In genomic region chr5:135660826-135661555, GRCh38 we compare ENCODE assay signal across 1 cellular context.
TF ChIP-seq lines count a peak whose summit lies in the region.

No MANE protein-coding gene starts in this region.

TF ChIP-seq in GM23338, 12 proteins besides CTCF, POLR2A, EP300 and RAD21 (continued from another document):
- TF ChIP-seq, protein P1, sequence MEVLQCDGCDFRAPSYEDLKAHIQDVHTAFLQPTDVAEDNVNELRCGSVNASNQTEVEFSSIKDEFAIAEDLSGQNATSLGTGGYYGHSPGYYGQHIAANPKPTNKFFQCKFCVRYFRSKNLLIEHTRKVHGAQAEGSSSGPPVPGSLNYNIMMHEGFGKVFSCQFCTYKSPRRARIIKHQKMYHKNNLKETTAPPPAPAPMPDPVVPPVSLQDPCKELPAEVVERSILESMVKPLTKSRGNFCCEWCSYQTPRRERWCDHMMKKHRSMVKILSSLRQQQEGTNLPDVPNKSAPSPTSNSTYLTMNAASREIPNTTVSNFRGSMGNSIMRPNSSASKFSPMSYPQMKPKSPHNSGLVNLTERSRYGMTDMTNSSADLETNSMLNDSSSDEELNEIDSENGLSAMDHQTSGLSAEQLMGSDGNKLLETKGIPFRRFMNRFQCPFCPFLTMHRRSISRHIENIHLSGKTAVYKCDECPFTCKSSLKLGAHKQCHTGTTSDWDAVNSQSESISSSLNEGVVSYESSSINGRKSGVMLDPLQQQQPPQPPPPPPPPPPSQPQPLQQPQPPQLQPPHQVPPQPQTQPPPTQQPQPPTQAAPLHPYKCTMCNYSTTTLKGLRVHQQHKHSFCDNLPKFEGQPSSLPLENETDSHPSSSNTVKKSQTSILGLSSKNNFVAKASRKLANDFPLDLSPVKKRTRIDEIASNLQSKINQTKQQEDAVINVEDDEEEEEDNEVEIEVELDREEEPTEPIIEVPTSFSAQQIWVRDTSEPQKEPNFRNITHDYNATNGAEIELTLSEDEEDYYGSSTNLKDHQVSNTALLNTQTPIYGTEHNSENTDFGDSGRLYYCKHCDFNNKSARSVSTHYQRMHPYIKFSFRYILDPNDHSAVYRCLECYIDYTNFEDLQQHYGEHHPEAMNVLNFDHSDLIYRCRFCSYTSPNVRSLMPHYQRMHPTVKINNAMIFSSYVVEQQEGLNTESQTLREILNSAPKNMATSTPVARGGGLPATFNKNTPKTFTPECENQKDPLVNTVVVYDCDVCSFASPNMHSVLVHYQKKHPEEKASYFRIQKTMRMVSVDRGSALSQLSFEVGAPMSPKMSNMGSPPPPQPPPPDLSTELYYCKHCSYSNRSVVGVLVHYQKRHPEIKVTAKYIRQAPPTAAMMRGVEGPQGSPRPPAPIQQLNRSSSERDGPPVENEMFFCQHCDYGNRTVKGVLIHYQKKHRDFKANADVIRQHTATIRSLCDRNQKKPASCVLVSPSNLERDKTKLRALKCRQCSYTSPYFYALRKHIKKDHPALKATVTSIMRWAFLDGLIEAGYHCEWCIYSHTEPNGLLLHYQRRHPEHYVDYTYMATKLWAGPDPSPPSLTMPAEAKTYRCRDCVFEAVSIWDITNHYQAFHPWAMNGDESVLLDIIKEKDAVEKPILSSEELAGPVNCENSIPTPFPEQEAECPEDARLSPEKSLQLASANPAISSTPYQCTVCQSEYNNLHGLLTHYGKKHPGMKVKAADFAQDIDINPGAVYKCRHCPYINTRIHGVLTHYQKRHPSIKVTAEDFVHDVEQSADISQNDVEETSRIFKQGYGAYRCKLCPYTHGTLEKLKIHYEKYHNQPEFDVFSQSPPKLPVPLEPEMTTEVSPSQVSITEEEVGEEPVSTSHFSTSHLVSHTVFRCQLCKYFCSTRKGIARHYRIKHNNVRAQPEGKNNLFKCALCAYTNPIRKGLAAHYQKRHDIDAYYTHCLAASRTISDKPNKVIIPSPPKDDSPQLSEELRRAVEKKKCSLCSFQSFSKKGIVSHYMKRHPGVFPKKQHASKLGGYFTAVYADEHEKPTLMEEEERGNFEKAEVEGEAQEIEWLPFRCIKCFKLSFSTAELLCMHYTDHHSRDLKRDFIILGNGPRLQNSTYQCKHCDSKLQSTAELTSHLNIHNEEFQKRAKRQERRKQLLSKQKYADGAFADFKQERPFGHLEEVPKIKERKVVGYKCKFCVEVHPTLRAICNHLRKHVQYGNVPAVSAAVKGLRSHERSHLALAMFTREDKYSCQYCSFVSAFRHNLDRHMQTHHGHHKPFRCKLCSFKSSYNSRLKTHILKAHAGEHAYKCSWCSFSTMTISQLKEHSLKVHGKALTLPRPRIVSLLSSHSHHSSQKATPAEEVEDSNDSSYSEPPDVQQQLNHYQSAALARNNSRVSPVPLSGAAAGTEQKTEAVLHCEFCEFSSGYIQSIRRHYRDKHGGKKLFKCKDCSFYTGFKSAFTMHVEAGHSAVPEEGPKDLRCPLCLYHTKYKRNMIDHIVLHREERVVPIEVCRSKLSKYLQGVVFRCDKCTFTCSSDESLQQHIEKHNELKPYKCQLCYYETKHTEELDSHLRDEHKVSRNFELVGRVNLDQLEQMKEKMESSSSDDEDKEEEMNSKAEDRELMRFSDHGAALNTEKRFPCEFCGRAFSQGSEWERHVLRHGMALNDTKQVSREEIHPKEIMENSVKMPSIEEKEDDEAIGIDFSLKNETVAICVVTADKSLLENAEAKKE (CRISPR knock-in tag; IDR thresholded peaks at IDR 0.05): no peak
- no peak for TF ChIP-seq ZNF114 (CRISPR knock-in tag; IDR thresholded peaks at IDR 0.05)
- no peak for TF ChIP-seq CREB1 (CRISPR knock-in tag; IDR thresholded peaks at IDR 0.05; ENCODE audit: low read depth)
- no peak for TF ChIP-seq POLR2AphosphoS5 (IDR thresholded peaks at IDR 0.05; ENCODE audit: low read depth)
- TF ChIP-seq, protein P2, sequence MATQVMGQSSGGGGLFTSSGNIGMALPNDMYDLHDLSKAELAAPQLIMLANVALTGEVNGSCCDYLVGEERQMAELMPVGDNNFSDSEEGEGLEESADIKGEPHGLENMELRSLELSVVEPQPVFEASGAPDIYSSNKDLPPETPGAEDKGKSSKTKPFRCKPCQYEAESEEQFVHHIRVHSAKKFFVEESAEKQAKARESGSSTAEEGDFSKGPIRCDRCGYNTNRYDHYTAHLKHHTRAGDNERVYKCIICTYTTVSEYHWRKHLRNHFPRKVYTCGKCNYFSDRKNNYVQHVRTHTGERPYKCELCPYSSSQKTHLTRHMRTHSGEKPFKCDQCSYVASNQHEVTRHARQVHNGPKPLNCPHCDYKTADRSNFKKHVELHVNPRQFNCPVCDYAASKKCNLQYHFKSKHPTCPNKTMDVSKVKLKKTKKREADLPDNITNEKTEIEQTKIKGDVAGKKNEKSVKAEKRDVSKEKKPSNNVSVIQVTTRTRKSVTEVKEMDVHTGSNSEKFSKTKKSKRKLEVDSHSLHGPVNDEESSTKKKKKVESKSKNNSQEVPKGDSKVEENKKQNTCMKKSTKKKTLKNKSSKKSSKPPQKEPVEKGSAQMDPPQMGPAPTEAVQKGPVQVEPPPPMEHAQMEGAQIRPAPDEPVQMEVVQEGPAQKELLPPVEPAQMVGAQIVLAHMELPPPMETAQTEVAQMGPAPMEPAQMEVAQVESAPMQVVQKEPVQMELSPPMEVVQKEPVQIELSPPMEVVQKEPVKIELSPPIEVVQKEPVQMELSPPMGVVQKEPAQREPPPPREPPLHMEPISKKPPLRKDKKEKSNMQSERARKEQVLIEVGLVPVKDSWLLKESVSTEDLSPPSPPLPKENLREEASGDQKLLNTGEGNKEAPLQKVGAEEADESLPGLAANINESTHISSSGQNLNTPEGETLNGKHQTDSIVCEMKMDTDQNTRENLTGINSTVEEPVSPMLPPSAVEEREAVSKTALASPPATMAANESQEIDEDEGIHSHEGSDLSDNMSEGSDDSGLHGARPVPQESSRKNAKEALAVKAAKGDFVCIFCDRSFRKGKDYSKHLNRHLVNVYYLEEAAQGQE (IDR thresholded peaks at IDR 0.05; ENCODE audit: unreplicated experiment): no peak
- TF ChIP-seq JUNB (IDR thresholded peaks at IDR 0.05; ENCODE audit: unreplicated experiment): no peak
- TF ChIP-seq NANOG (IDR thresholded peaks at IDR 0.05; ENCODE audit: borderline replicate concordance): no peak
- no peak for TF ChIP-seq ZNF331 (CRISPR knock-in tag; IDR thresholded peaks at IDR 0.05; ENCODE audit: low read depth)
- TF ChIP-seq ETS1 (IDR thresholded peaks at IDR 0.05): no peak
- no peak for TF ChIP-seq STAT1 (IDR thresholded peaks at IDR 0.05; ENCODE audit: unreplicated experiment)
